ENCODE assay signal across 23 cellular contexts in the genomic region with DNA sequence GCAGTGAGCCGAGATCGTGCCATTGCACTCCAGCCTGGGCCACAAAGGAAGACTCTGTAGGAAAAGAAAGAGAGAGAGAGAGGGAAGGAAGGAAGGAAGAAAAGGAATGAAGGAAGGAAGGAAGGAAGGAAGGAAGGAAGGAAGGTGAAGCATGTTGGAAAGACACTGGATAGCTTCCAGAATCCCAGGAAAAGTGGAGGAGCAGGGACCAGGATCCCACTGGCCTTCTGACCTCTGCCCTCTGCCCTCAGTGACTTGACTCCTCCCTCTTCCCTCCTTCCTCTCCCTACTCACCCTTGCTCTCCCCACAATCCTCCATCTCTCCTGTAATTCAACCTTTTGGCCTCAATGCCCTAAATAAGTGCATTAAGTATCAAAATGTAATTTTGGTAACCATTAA. TPM values are rescaled to one million over a fixed set of nuclear protein-coding genes. Genes with fewer than 3 reads are reported as not detected.
DNase-seq lines count a peak whose midpoint lies in the region; ATAC-seq and TF ChIP-seq lines count a peak whose summit lies in the region.
"Had no signal": no experiment of that assay in that cellular context is flagged by ENCODE, and none has a peak within 500 bp of the region (broad histone marks: within the 10 kb centered on the region; RNA-seq: fewer than 3 reads in every experiment).

No MANE protein-coding gene starts in this region.

- peaks cover 3% of the 10 kb centered on the region for H3K4me1 Mint-ChIP-seq in T-helper 1 cell treated with Interleukin-12 subunit alpha and Interleukin-12 subunit beta and Interleukin-4 antibody, amounts not matched to agents 30 μg/mL and 1 μg/mL, for 36 hours (ENCODE audit: low read depth)
- peaks cover 4% of the 10 kb centered on the region for H3K4me1 Mint-ChIP-seq in central memory CD8-positive, alpha-beta T cell

- 53 to 75% methylated on average over 2 of the region's 2 CpGs for WGBS in thyroid gland, 2 donors

- H3K36me3 ChIP-seq in SK-N-MC (ENCODE audit: insufficient read depth, low read length): no peaks in the 10 kb centered on the region
- no peaks in the 10 kb centered on the region for H3K36me3 ChIP-seq in thyroid gland
- no peaks in the 10 kb centered on the region for H3K36me3 ChIP-seq in H7 (replicated peaks; ENCODE audit: control insufficient read depth, insufficient read depth, low read length)

- no peak overlapping the region for H3K4me3 Mint-ChIP-seq in T-helper 1 cell treated with Interleukin-12 subunit alpha and Interleukin-12 subunit beta and Interleukin-4 antibody, amounts not matched to agents 30 μg/mL and 1 μg/mL, for 36 hours
- no peak overlapping the region for H3K4me3 Mint-ChIP-seq in central memory CD8-positive, alpha-beta T cell
- H3K4me3 Mint-ChIP-seq: CD4-positive, CD25-positive, alpha-beta regulatory T cell; HFFc6; IgD-negative memory B cell had no signal

- H3K4me1 ChIP-seq in thyroid gland: no peaks in the 10 kb centered on the region
- H3K4me1 ChIP-seq: A549 had no signal

- no peak for TF ChIP-seq POLR2A in thyroid gland (IDR thresholded peaks at IDR 0.05)

- H3K27me3 Mint-ChIP-seq in T-helper 1 cell treated with Interleukin-12 subunit alpha and Interleukin-12 subunit beta and Interleukin-4 antibody, amounts not matched to agents 30 μg/mL and 1 μg/mL, for 36 hours (ENCODE audit: low read depth): peaks cover 10% of the 10 kb centered on the region
- no peaks in the 10 kb centered on the region for H3K27me3 Mint-ChIP-seq in central memory CD8-positive, alpha-beta T cell
- H3K27me3 Mint-ChIP-seq: CD4-positive, CD25-positive, alpha-beta regulatory T cell had no signal

- peak overlapping the region; percentile 46 for H3K27ac Mint-ChIP-seq in T-helper 1 cell treated with Interleukin-12 subunit alpha and Interleukin-12 subunit beta and Interleukin-4 antibody, amounts not matched to agents 30 μg/mL and 1 μg/mL, for 36 hours
- peak overlapping the region; percentile 47 for H3K27ac Mint-ChIP-seq in central memory CD8-positive, alpha-beta T cell (ENCODE audit: low read depth)
- H3K27ac Mint-ChIP-seq: HFFc6, IgD-negative memory B cell had no signal

- H3K4me3 ChIP-seq in SK-N-MC: no peak overlapping the region
- no peak overlapping the region for H3K4me3 ChIP-seq in thyroid gland (replicated peaks in 1 of 3)
- no peak overlapping the region for H3K4me3 ChIP-seq in H7 (ENCODE audit: insufficient read depth, low read depth, low read length)
- H3K4me3 ChIP-seq: A549, GM12878 had no signal

- H3K9me3 ChIP-seq in SK-N-MC (ENCODE audit: low read depth, low read length): no peaks in the 10 kb centered on the region
- no peaks in the 10 kb centered on the region for H3K9me3 ChIP-seq in thyroid gland
- H3K9me3 ChIP-seq: A549 had no signal

- DNase-seq in T-helper 1 cell (no peak), SK-N-MC (ENCODE audit: low read depth, low spot score) (peak; percentile 60), thyroid gland (no peak), H7 (no peak)
- DNase-seq in central memory CD8-positive, alpha-beta T cell (ENCODE audit: low spot score in 2 of 2): no peak
- DNase-seq: CD4-positive, CD25-positive, alpha-beta regulatory T cell; CD8-positive, alpha-beta memory T cell; COR-L47; DMS 273 treated with DMSO at 0.1 percent for 48 hours; DMS53; DND-41; EL; HCEC 1CT; HFFc6; KG1 had no signal

- H3K36me3 Mint-ChIP-seq in T-helper 1 cell treated with Interleukin-12 subunit alpha and Interleukin-12 subunit beta and Interleukin-4 antibody, amounts not matched to agents 30 μg/mL and 1 μg/mL, for 36 hours (ENCODE audit: low read depth): no peaks in the 10 kb centered on the region
- H3K36me3 Mint-ChIP-seq in central memory CD8-positive, alpha-beta T cell (ENCODE audit: insufficient read depth): peaks cover 3% of the 10 kb centered on the region
- H3K36me3 Mint-ChIP-seq: CD4-positive, CD25-positive, alpha-beta regulatory T cell; CD8-positive, alpha-beta memory T cell; IgD-negative memory B cell had no signal

- intact Hi-C loops in thyroid gland (cut with DNase I): no loop called here

- no peak overlapping the region for H3K9ac ChIP-seq in SK-N-MC (ENCODE audit: insufficient read length)

- no peak for TF ChIP-seq CTCF in thyroid gland (IDR thresholded peaks at IDR 0.05)

- H3K27me3 ChIP-seq in thyroid gland: no peaks in the 10 kb centered on the region
- no peaks in the 10 kb centered on the region; the same call in 1 of the 2 replicates for H3K27me3 ChIP-seq in H7 (ENCODE audit: control insufficient read depth, insufficient read depth, low read length)

- no peak for ATAC-seq in central memory CD8-positive, alpha-beta T cell (replicated peaks; ENCODE audit: extremely low read depth, poor library complexity, severe bottlenecking)
- no peak for ATAC-seq in HG02678 (IDR thresholded peaks at IDR 0.05; ENCODE audit: unreplicated experiment)
- ATAC-seq: A549, GM12878 had no signal

- H3K27ac ChIP-seq in SK-N-MC (no peak overlapping the region), thyroid gland (no peak overlapping the region)
- H3K27ac ChIP-seq: 22Rv1, A549 had no signal

- H3K9me3 Mint-ChIP-seq in T-helper 1 cell treated with Interleukin-12 subunit alpha and Interleukin-12 subunit beta and Interleukin-4 antibody, amounts not matched to agents 30 μg/mL and 1 μg/mL, for 36 hours: no peaks in the 10 kb centered on the region
- H3K9me3 Mint-ChIP-seq in central memory CD8-positive, alpha-beta T cell: no peaks in the 10 kb centered on the region
- H3K9me3 Mint-ChIP-seq: CD4-positive, CD25-positive, alpha-beta regulatory T cell; CD8-positive, alpha-beta memory T cell; HFFc6; IgD-negative memory B cell had no signal

RNA-seq across cellular contexts. Expression of a gene that starts 4.1 kb away (rescaled TPM):
- not detected for total RNA-seq in thyroid gland
- total RNA-seq in H7 (2014; rRNA removed; shearing (Covaris generic)): 0.35 and 1.3 TPM in 2 replicates
- total RNA-seq: G401, GM12878, H4, HFFc6 had no signal
